In the genomic region with DNA sequence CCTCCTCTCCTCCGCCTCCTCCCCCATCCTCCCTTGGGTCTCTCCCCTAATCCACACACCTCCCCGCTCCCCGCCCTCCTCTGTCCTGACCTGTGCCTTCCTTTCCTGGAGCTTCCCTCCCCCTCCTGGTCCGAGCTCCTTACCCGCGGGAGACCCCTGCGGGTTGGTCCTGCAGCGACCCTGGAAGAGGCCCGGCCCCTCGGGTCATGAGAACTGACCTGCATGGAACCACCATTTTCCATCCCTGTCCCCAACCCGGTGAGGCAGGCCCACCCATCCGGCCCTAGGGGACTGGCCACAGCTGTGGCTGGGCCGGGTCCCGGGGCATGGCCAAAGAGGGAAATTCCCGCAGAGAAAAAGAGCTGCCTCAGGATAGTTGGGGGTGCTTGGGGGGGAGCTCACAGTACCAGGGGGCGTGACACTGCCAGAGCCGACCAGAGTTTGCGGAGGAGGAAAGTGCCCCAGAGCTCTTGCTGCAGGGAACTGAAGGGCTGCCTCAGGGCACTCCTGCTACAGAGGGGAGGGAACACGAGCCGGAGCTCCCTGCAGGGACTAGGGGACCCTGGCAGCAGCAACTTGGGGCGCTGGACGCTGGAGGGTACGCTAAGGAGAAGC, we compare ENCODE assay signal across 9 cellular contexts. TPM values are rescaled to one million over a fixed set of nuclear protein-coding genes. Genes with fewer than 3 reads are reported as not detected.
DNase-seq lines count a peak whose midpoint lies in the region; ATAC-seq, FAIRE-seq and TF ChIP-seq lines count a peak whose summit lies in the region.
"Had no signal": no experiment of that assay in that cellular context is flagged by ENCODE, and none has a peak within 500 bp of the region (broad histone marks: within the 10 kb centered on the region; RNA-seq: fewer than 3 reads in every experiment).

No MANE protein-coding gene starts in this region.

- no peaks in the 10 kb centered on the region for H3K36me3 Mint-ChIP-seq in CD8-positive, alpha-beta T cell
- no peaks in the 10 kb centered on the region for H3K36me3 Mint-ChIP-seq in activated CD8-positive, alpha-beta T cell treated with anti-CD3 and anti-CD28 coated beads, Interleukin-2, amount 10 ng/mL, durations not matched to agents 7 days and 5 days (ENCODE audit: low read depth)
- peaks cover 7% of the 10 kb centered on the region for H3K36me3 Mint-ChIP-seq in neural crest cell (ENCODE audit: low read depth)

- POLR2A ChIA-PET in CD8-positive, alpha-beta T cell (lab: Charles Lee), result interaction anchor here (0.6 to 2.4 kb wide), 6 partner anchors 12 to 390 kb away, joined by 3 to 22 read pairs (median 5); a partner anchor contains a TSS
- POLR2A ChIA-PET in activated CD8-positive, alpha-beta T cell treated with anti-CD3 and anti-CD28 coated beads, Interleukin-2, amount 10 ng/mL, durations not matched to agents 7 days and 5 days (lab: Charles Lee), result interaction anchor here (0.8 to 1.3 kb wide), 3 partner anchors 17 to 37 kb away, joined by 3 read pairs; no protein-coding TSS in a partner anchor

- FAIRE-seq in frontal cortex (lab: Jason Lieb, UNC), result no peak

- peak overlapping the region; percentile 83 for H3K4me3 Mint-ChIP-seq in CD8-positive, alpha-beta T cell
- H3K4me3 Mint-ChIP-seq in activated CD8-positive, alpha-beta T cell treated with anti-CD3 and anti-CD28 coated beads, Interleukin-2, amount 10 ng/mL, durations not matched to agents 7 days and 5 days, result peak overlapping the region; percentile 68
- peak overlapping the region; percentile 96 for H3K4me3 Mint-ChIP-seq in neural crest cell

- intact Hi-C loops in CD8-positive, alpha-beta T cell (cut with DNase I, micrococcal nuclease), result loop anchor here in 1 of 2 experiments (2.0 kb wide), 1 partner anchor 14 kb away; no protein-coding TSS in a partner anchor

- peaks cover 34% of the 10 kb centered on the region for H3K4me1 Mint-ChIP-seq in CD8-positive, alpha-beta T cell (ENCODE audit: low read depth)
- H3K4me1 Mint-ChIP-seq in activated CD8-positive, alpha-beta T cell treated with anti-CD3 and anti-CD28 coated beads, Interleukin-2, amount 10 ng/mL, durations not matched to agents 7 days and 5 days (ENCODE audit: low read depth), result peaks cover 37% of the 10 kb centered on the region
- peaks cover 50% of the 10 kb centered on the region for H3K4me1 Mint-ChIP-seq in neural crest cell

- no peak overlapping the region for H3K27ac Mint-ChIP-seq in CD8-positive, alpha-beta T cell
- no peak overlapping the region for H3K27ac Mint-ChIP-seq in activated CD8-positive, alpha-beta T cell treated with anti-CD3 and anti-CD28 coated beads, Interleukin-2, amount 10 ng/mL, durations not matched to agents 7 days and 5 days
- H3K27ac Mint-ChIP-seq in neural crest cell (ENCODE audit: unreplicated experiment), result peak overlapping the region; percentile 88

- H3K9me3 Mint-ChIP-seq in CD8-positive, alpha-beta T cell, result no peaks in the 10 kb centered on the region
- H3K9me3 Mint-ChIP-seq in activated CD8-positive, alpha-beta T cell treated with anti-CD3 and anti-CD28 coated beads, Interleukin-2, amount 10 ng/mL, durations not matched to agents 7 days and 5 days (ENCODE audit: insufficient read depth), result no peaks in the 10 kb centered on the region
- no peaks in the 10 kb centered on the region for H3K9me3 Mint-ChIP-seq in neural crest cell

- ATAC-seq in CD8-positive, alpha-beta T cell, result peak; percentile 27
- peak; percentile 3 for ATAC-seq in GM18909 (IDR thresholded peaks at IDR 0.05; ENCODE audit: poor library complexity, unreplicated experiment)
- ATAC-seq in activated CD8-positive, alpha-beta T cell treated with anti-CD3 and anti-CD28 coated beads, Interleukin-2, amount 10 ng/mL, durations not matched to agents 7 days and 5 days, result peak; percentile 18
- no peak for ATAC-seq in GM21526 (IDR thresholded peaks at IDR 0.05; ENCODE audit: low FRiP score, unreplicated experiment)

- peaks cover 63% of the 10 kb centered on the region for H3K27me3 Mint-ChIP-seq in CD8-positive, alpha-beta T cell (ENCODE audit: low read depth)
- peaks cover 65% of the 10 kb centered on the region for H3K27me3 Mint-ChIP-seq in activated CD8-positive, alpha-beta T cell treated with anti-CD3 and anti-CD28 coated beads, Interleukin-2, amount 10 ng/mL, durations not matched to agents 7 days and 5 days (ENCODE audit: low read depth)
- H3K27me3 Mint-ChIP-seq in neural crest cell (ENCODE audit: low read depth), result peaks cover 2% of the 10 kb centered on the region

- no peaks in the 10 kb centered on the region for H3K36me3 ChIP-seq in CD8-positive, alpha-beta T cell (ENCODE audit: insufficient read depth, low read length)

- peak in 1 of 7 experiments; percentile 30 for DNase-seq in CD8-positive, alpha-beta T cell
- DNase-seq in HuH-7.5 (ENCODE audit: low spot score), result peak; percentile 59
- DNase-seq in activated CD8-positive, alpha-beta T cell treated with anti-CD3 and anti-CD28 coated beads, Interleukin-2, amount 10 ng/mL, durations not matched to agents 7 days and 5 days, result peak; percentile 32
- DNase-seq in frontal cortex (ENCODE audit: low spot score in 2 of 2), result peak; percentile 42 to 65
- peak; percentile 60 for DNase-seq in neural crest cell (ENCODE audit: low read depth, low spot score)
- no peak for DNase-seq in occipital lobe (lab: John Stamatoyannopoulos, UW)

- H3K4me3 ChIP-seq in CD8-positive, alpha-beta T cell (ENCODE audit: low read depth, low read length), result peak overlapping the region; percentile 59

- H3K9me3 ChIP-seq in CD8-positive, alpha-beta T cell (ENCODE audit: low read length), result no peaks in the 10 kb centered on the region

- H3K27ac ChIP-seq in CD8-positive, alpha-beta T cell (ENCODE audit: low read depth, low read length), result no peak overlapping the region

- CTCF ChIA-PET in CD8-positive, alpha-beta T cell (lab: Charles Lee), result interaction anchor here (0.7 to 3.1 kb wide), 8 partner anchors 18 to 58 kb away, joined by 3 to 50 read pairs (median 5); a partner anchor contains a TSS
- CTCF ChIA-PET in activated CD8-positive, alpha-beta T cell treated with anti-CD3 and anti-CD28 coated beads, Interleukin-2, amount 10 ng/mL, durations not matched to agents 7 days and 5 days (lab: Charles Lee), result interaction anchor here (0.8 to 3.4 kb wide), 10 partner anchors 9 to 100 kb away, joined by 3 to 57 read pairs (median 7); a partner anchor contains a TSS

- peaks cover 33% of the 10 kb centered on the region for H3K27me3 ChIP-seq in CD8-positive, alpha-beta T cell (ENCODE audit: insufficient read depth, low read length)

- no peak for TF ChIP-seq CTCF in CD8-positive, alpha-beta T cell (IDR thresholded peaks at IDR 0.05)
- no peak for TF ChIP-seq CTCF in neural crest cell (conservative IDR thresholded peaks at IDR 0.05)

- peaks cover 35% of the 10 kb centered on the region for H3K4me1 ChIP-seq in CD8-positive, alpha-beta T cell (ENCODE audit: insufficient read depth, low read length)

RNA-seq across cellular contexts. Expression of a gene that starts 0.6 kb away (rescaled TPM):
- total RNA-seq in CD8-positive, alpha-beta T cell, result under 1 TPM; 0.76 to 0.92 TPM
- under 1 TPM; 0.53 to 0.83 TPM for total RNA-seq in activated CD8-positive, alpha-beta T cell treated with anti-CD3 and anti-CD28 coated beads, Interleukin-2, amount 10 ng/mL, durations not matched to agents 7 days and 5 days
- 11.4 TPM for total RNA-seq in frontal cortex
- 72.7 and 73.8 TPM in 2 replicates for total RNA-seq in neural crest cell
- total RNA-seq in occipital lobe, result 15.9 TPM

RNA-seq across cellular contexts. Expression of a gene that starts 13.1 kb away (rescaled TPM):
- total RNA-seq in CD8-positive, alpha-beta T cell, result not detected
- total RNA-seq in activated CD8-positive, alpha-beta T cell treated with anti-CD3 and anti-CD28 coated beads, Interleukin-2, amount 10 ng/mL, durations not matched to agents 7 days and 5 days, result not detected
- total RNA-seq in frontal cortex, result not detected
- not detected in 2 replicates for total RNA-seq in neural crest cell
- not detected for total RNA-seq in occipital lobe
- total RNA-seq: activated CD8-positive, alpha-beta memory T cell treated with anti-CD3 and anti-CD28 coated beads for 36 hours had no signal

RNA-seq across cellular contexts. Expression of a gene that starts 27.7 kb away (rescaled TPM):
- total RNA-seq in CD8-positive, alpha-beta T cell, result 1 to 10 TPM; 6.8 to 7.4 TPM
- 1 to 10 TPM; 2.8 to 3.1 TPM for total RNA-seq in activated CD8-positive, alpha-beta T cell treated with anti-CD3 and anti-CD28 coated beads, Interleukin-2, amount 10 ng/mL, durations not matched to agents 7 days and 5 days
- 6.9 TPM for total RNA-seq in frontal cortex
- total RNA-seq in neural crest cell, result 141 and 143 TPM in 2 replicates
- total RNA-seq in occipital lobe, result 9.7 TPM

RNA-seq across cellular contexts. Expression of a gene that starts 28.6 kb away (rescaled TPM):
- not detected for total RNA-seq in CD8-positive, alpha-beta T cell
- total RNA-seq in activated CD8-positive, alpha-beta T cell treated with anti-CD3 and anti-CD28 coated beads, Interleukin-2, amount 10 ng/mL, durations not matched to agents 7 days and 5 days, result not detected
- total RNA-seq in frontal cortex (not detected), neural crest cell (not detected in 2 replicates), occipital lobe (not detected)
- total RNA-seq: activated CD8-positive, alpha-beta memory T cell treated with anti-CD3 and anti-CD28 coated beads for 36 hours had no signal

RNA-seq across cellular contexts. Expression of a gene that starts 30.1 kb away (rescaled TPM):
- total RNA-seq in CD8-positive, alpha-beta T cell, result not detected
- total RNA-seq in activated CD8-positive, alpha-beta T cell treated with anti-CD3 and anti-CD28 coated beads, Interleukin-2, amount 10 ng/mL, durations not matched to agents 7 days and 5 days, result not detected
- total RNA-seq in frontal cortex (not detected), neural crest cell (1.6 TPM in 2 replicates), occipital lobe (not detected)

Comparison
In these comparisons a context has a peak if more than half of its experiments do, and no peak if none do; other contexts are left out.
1. RNA of a gene that starts 27.7 kb away (total RNA-seq): 141 to 143 TPM in neural crest cell; 9.7 TPM in occipital lobe (single experiment), 6.8 to 7.4 TPM in CD8-positive, alpha-beta T cell, 6.9 TPM in frontal cortex (single experiment) and 2.8 to 3.1 TPM in activated CD8-positive, alpha-beta T cell treated with anti-CD3 and anti-CD28 coated beads, Interleukin-2, amount 10 ng/mL, durations not matched to agents 7 days and 5 days; every median in the first group is over 10 times any median in the second.
2. Peak in every context shown above with its lines, with median percentiles within 50 percentile points of each other: H3K4me3 Mint-ChIP-seq.